20 cellular contexts compared by ENCODE assay signal in genomic region chr22:44888491-44888941, GRCh38.
DNase-seq lines count a peak whose midpoint lies in the region; ATAC-seq, FAIRE-seq and TF ChIP-seq lines count a peak whose summit lies in the region.
"Had no signal": no experiment of that assay in that cellular context is flagged by ENCODE, and none has a peak within 500 bp of the region (broad histone marks: within the 10 kb centered on the region; RNA-seq: fewer than 3 reads in every experiment).

No MANE protein-coding gene starts in this region.

- H3K4me1 Mint-ChIP-seq in H9 (peaks cover 8 to 10% of the 10 kb centered on the region in 2 experiments), endodermal cell (no peaks in the 10 kb centered on the region)
- H3K4me1 Mint-ChIP-seq: CD8-positive, alpha-beta memory T cell had no signal

- H3K9me3 ChIP-seq in H9 (ENCODE audit: control insufficient read depth, low read depth, low read length) (no peaks in the 10 kb centered on the region), endodermal cell (ENCODE audit: control insufficient read depth, low read length) (no peaks in the 10 kb centered on the region), HepG2 (ENCODE audit: low read length) (no peaks in the 10 kb centered on the region), upper lobe of right lung (no peaks in the 10 kb centered on the region), smooth muscle cell (replicated peaks; ENCODE audit: low read depth) (no peaks in the 10 kb centered on the region)
- H3K9me3 ChIP-seq: HAP-1, MG63, SK-N-SH had no signal

- TF ChIP-seq EP300 in HepG2 (IDR thresholded peaks at IDR 0.05; ENCODE audit: low read depth in 2 of 2, low read length in 2 of 2) = no peak
- TF ChIP-seq EP300 in HepG2 (CRISPR knock-in tag; IDR thresholded peaks at IDR 0.05; ENCODE audit: borderline replicate concordance) = no peak

- H3K14ac ChIP-seq in H9 (ENCODE audit: insufficient read depth, low read length) = no peak overlapping the region

- no peak overlapping the region for H2AFZ ChIP-seq in H9 (ENCODE audit: low read length)
- H2AFZ ChIP-seq in HepG2 (ENCODE audit: low read length) = no peak overlapping the region
- no peak overlapping the region for H2AFZ ChIP-seq in smooth muscle cell (ENCODE audit: low read depth)

- H3K9ac ChIP-seq in H9 (ENCODE audit: extremely low read depth, insufficient read length, low read length) (no peak overlapping the region), endodermal cell (ENCODE audit: extremely low read depth, low read length, poor library complexity, severe bottlenecking) (no peak overlapping the region), HepG2 (ENCODE audit: insufficient read depth, low read depth, low read length) (no peak overlapping the region), smooth muscle cell (ENCODE audit: low read depth) (no peak overlapping the region)
- H3K9ac ChIP-seq: SK-N-SH had no signal

- in situ Hi-C loops in HepG2 (cut with HindIII; ENCODE audit: extremely low pct_ligation_motif_present, low pct_unique_long_range_greater_than_20kb) = no loop called here

- H3K4me3 ChIP-seq in endodermal cell (ENCODE audit: low read length) = no peak overlapping the region
- no peak overlapping the region for H3K4me3 ChIP-seq in HepG2 (replicated peaks in 1 of 3; ENCODE audit: insufficient read depth in 1 of 3, low read depth in 2 of 3, low read length in 3 of 3)
- no peak overlapping the region for H3K4me3 ChIP-seq in upper lobe of right lung
- no peak overlapping the region for H3K4me3 ChIP-seq in smooth muscle cell
- H3K4me3 ChIP-seq: HAP-1, MG63 had no signal

- H3K23ac ChIP-seq in H9 (ENCODE audit: insufficient read length, low read depth, low read length) = no peak overlapping the region

- H4K20me1 ChIP-seq in H9 (ENCODE audit: control insufficient read depth, insufficient read depth, insufficient read length) (no peaks in the 10 kb centered on the region), HepG2 (ENCODE audit: insufficient read depth, low read length) (no peaks in the 10 kb centered on the region), smooth muscle cell (ENCODE audit: low read depth) (no peaks in the 10 kb centered on the region)

- H4K8ac ChIP-seq in H9 (replicated peaks; ENCODE audit: insufficient read length, low read depth, low read length) = no peak overlapping the region

- H3K27ac Mint-ChIP-seq in H9 (peak overlapping the region in 2 of 3 experiments; percentile 50 to 61; a peak in 2 of 7 replicates), endodermal cell (peak overlapping the region; percentile 55)
- H3K27ac Mint-ChIP-seq: CD8-positive, alpha-beta memory T cell had no signal

- no peaks in the 10 kb centered on the region for H3K23me2 ChIP-seq in H9 (ENCODE audit: insufficient read length, low read depth, low read length, poor library complexity, severe bottlenecking)

- no peak overlapping the region for H4K91ac ChIP-seq in H9 (ENCODE audit: insufficient read length, low read depth, low read length)

- no peak for ATAC-seq in HepG2
- no peak for ATAC-seq in upper lobe of right lung
- no peak for ATAC-seq in HG02763 (IDR thresholded peaks at IDR 0.05; ENCODE audit: unreplicated experiment)

- POLR2A ChIA-PET in HepG2 (lab: Yijun Ruan, JAX) = no interaction called here

- no peak overlapping the region for H3K27ac ChIP-seq in H9 (ENCODE audit: insufficient read length, low read depth, low read length)
- H3K27ac ChIP-seq in endodermal cell (ENCODE audit: low read depth, low read length) = no peak overlapping the region
- no peak overlapping the region for H3K27ac ChIP-seq in HepG2 (ENCODE audit: extremely low read length, insufficient read depth, low read length)
- H3K27ac ChIP-seq in upper lobe of right lung = no peak overlapping the region
- no peak overlapping the region for H3K27ac ChIP-seq in smooth muscle cell (ENCODE audit: low read depth)

- peak; percentile 82 for DNase-seq in H9
- DNase-seq in endodermal cell = peak; percentile 74
- DNase-seq in HepG2 (ENCODE audit: low spot score) = no peak
- DNase-seq in upper lobe of right lung = peak; percentile 58
- no peak for DNase-seq in HPDE6-E6E7 (ENCODE audit: extremely low spot score)
- DNase-seq in smooth muscle cell (lab: John Stamatoyannopoulos, UW; ENCODE audit: unreplicated experiment) = no peak
- DNase-seq: ACHN; C1 segment of cervical spinal cord; CD8-positive, alpha-beta memory T cell; Kasumi-1; MG63; NCI-H1092; NCI-H146; NCI-H2081 treated with DMSO at 0.1 percent for 48 hours; NCI-H446 treated with DMSO at 0.1 percent for 48 hours; NCI-H69; Right ventricle myocardium superior had no signal

- TF ChIP-seq RAD21 in HepG2 (CRISPR knock-in tag; IDR thresholded peaks at IDR 0.05) = no peak

- H3F3A ChIP-seq in smooth muscle cell (ENCODE audit: low read depth) = no peaks in the 10 kb centered on the region

- H2BK20ac ChIP-seq in H9 (ENCODE audit: low read depth, low read length, poor library complexity, severe bottlenecking) = no peak overlapping the region

- H2AK5ac ChIP-seq in H9 (ENCODE audit: insufficient read length, low read length) = no peak overlapping the region

- H3K18ac ChIP-seq in H9 (ENCODE audit: insufficient read length, low read depth, low read length) = no peak overlapping the region

- H3K79me1 ChIP-seq in H9 (ENCODE audit: insufficient read depth, low read depth, low read length, poor library complexity, severe bottlenecking) = no peaks in the 10 kb centered on the region

- no TSS peak for BruUV-seq in HepG2 (replicated peaks; lab: Mats Ljungman, UMichigan)

- H3K4me2 ChIP-seq in H9 (ENCODE audit: insufficient read depth, insufficient read length, low read length) (no peak overlapping the region), HepG2 (ENCODE audit: low read depth, low read length) (no peak overlapping the region), smooth muscle cell (no peak overlapping the region)
- H3K4me2 ChIP-seq: SK-N-SH had no signal

- CTCF ChIA-PET in HepG2 (lab: Yijun Ruan, JAX; ENCODE audit: low intra/inter-chr PET ratio, low total read pairs) = no interaction called here

- H3K27me3 ChIP-seq in H9 (ENCODE audit: insufficient read depth, low read length) (no peaks in the 10 kb centered on the region), endodermal cell (ENCODE audit: control insufficient read depth, insufficient read depth, low read length, poor library complexity, severe bottlenecking) (no peaks in the 10 kb centered on the region), HepG2 (ENCODE audit: control insufficient read depth in 1 of 2, insufficient read depth in 2 of 2, low read length in 2 of 2) (peaks cover 5 to 21% of the 10 kb centered on the region in 2 experiments; a peak in 4 of 5 replicates), upper lobe of right lung (peaks cover 3% of the 10 kb centered on the region), smooth muscle cell (ENCODE audit: low read depth) (no peaks in the 10 kb centered on the region)
- H3K27me3 ChIP-seq: MG63 had no signal

- TF ChIP-seq CTCF in H9 (conservative IDR thresholded peaks at IDR 0.05) (no peak), endodermal cell (conservative IDR thresholded peaks at IDR 0.05) (no peak), HepG2 (CRISPR knock-in tag; IDR thresholded peaks at IDR 0.05) (no peak), upper lobe of right lung (IDR thresholded peaks at IDR 0.05) (no peak), smooth muscle cell (IDR thresholded peaks at IDR 0.05; ENCODE audit: borderline replicate concordance, insufficient read depth, poor library complexity, severe bottlenecking) (no peak)

- peak overlapping the region in 1 of 2 experiments; percentile 20; a peak in 1 of 5 replicates for H3K4me3 Mint-ChIP-seq in H9
- H3K4me3 Mint-ChIP-seq in endodermal cell = no peak overlapping the region
- H3K4me3 Mint-ChIP-seq: CD8-positive, alpha-beta memory T cell had no signal

- H3K9me3 Mint-ChIP-seq in H9 = no peaks in the 10 kb centered on the region
- no peaks in the 10 kb centered on the region for H3K9me3 Mint-ChIP-seq in endodermal cell
- H3K9me3 Mint-ChIP-seq: CD8-positive, alpha-beta memory T cell had no signal

- H3K36me3 ChIP-seq in endodermal cell (ENCODE audit: control insufficient read depth, insufficient read depth, low read length) (peaks cover 30% of the 10 kb centered on the region), HepG2 (replicated peaks in 1 of 2; ENCODE audit: control insufficient read depth in 1 of 2, insufficient read depth in 2 of 2, low read length in 2 of 2) (no peaks in the 10 kb centered on the region), upper lobe of right lung (no peaks in the 10 kb centered on the region), smooth muscle cell (ENCODE audit: low read depth) (no peaks in the 10 kb centered on the region)
- H3K36me3 ChIP-seq: HAP-1, MG63 had no signal

- no peak overlapping the region for H3K56ac ChIP-seq in H9 (ENCODE audit: insufficient read length, low read depth, low read length)

- no CpG with 5 or more reads among the region's 10 CpGs for WGBS in H9 (ENCODE audit: extremely low coverage, insufficient read length, low lambda C conversion rate)
- WGBS in endodermal cell (ENCODE audit: insufficient coverage in 1 of 2, insufficient read length in 1 of 2), 2 experiments = 82 to 84% methylated on average over 8 to 10 of the region's 10 CpGs
- WGBS in HepG2 (ENCODE audit: low lambda C conversion rate) = 20% methylated on average over 3 of the region's 10 CpGs
- 75% methylated on average over 10 of the region's 10 CpGs for WGBS in smooth muscle cell (ENCODE audit: low lambda C conversion rate)

- H3K27me3 Mint-ChIP-seq in H9 (ENCODE audit: low read depth) (no peaks in the 10 kb centered on the region), endodermal cell (ENCODE audit: insufficient read depth) (no peaks in the 10 kb centered on the region)
- H3K27me3 Mint-ChIP-seq: CD8-positive, alpha-beta memory T cell had no signal

- H2BK15ac ChIP-seq in H9 (ENCODE audit: low read depth, low read length) = no peak overlapping the region

- H3K4me1 ChIP-seq in H9 (ENCODE audit: insufficient read depth, low read length) = no peaks in the 10 kb centered on the region
- no peaks in the 10 kb centered on the region for H3K4me1 ChIP-seq in endodermal cell (ENCODE audit: control insufficient read depth, insufficient read depth, low read length)
- H3K4me1 ChIP-seq in HepG2 (ENCODE audit: insufficient read depth, low read length) = no peaks in the 10 kb centered on the region
- no peaks in the 10 kb centered on the region for H3K4me1 ChIP-seq in upper lobe of right lung
- no peaks in the 10 kb centered on the region for H3K4me1 ChIP-seq in smooth muscle cell (ENCODE audit: low read depth)
- H3K4me1 ChIP-seq: HAP-1 had no signal

- H3K36me3 Mint-ChIP-seq in H9 (ENCODE audit: insufficient read depth in 1 of 3, low read depth in 3 of 3) (peaks cover 6 to 51% (median 24%) of the 10 kb centered on the region in 3 experiments), endodermal cell (ENCODE audit: low read depth) (peaks cover 19% of the 10 kb centered on the region)
- H3K36me3 Mint-ChIP-seq: CD8-positive, alpha-beta memory T cell had no signal

- intact Hi-C loops in HepG2 (cut with micrococcal nuclease; ENCODE audit: unreplicated experiment) (no loop called here), upper lobe of right lung (cut with DNase I) (no loop called here)

- no peak overlapping the region for H4K5ac ChIP-seq in H9 (ENCODE audit: insufficient read length, low read depth, low read length)

- H2BK5ac ChIP-seq in H9 (ENCODE audit: insufficient read length, low read length) = no peak overlapping the region

- no peak overlapping the region for H2BK120ac ChIP-seq in H9 (ENCODE audit: low read depth, low read length, poor library complexity, severe bottlenecking)

- H3K79me2 ChIP-seq in H9 (ENCODE audit: insufficient read depth, low read length) = no peaks in the 10 kb centered on the region
- no peaks in the 10 kb centered on the region for H3K79me2 ChIP-seq in HepG2 (ENCODE audit: insufficient read depth, low read length)
- no peaks in the 10 kb centered on the region for H3K79me2 ChIP-seq in smooth muscle cell (ENCODE audit: low read depth)

- no peak overlapping the region for H2BK12ac ChIP-seq in H9 (ENCODE audit: insufficient read length, low read depth, low read length)

- H3T11ph ChIP-seq in H9 (ENCODE audit: low read length) = no peak overlapping the region

- TF ChIP-seq POLR2A in HepG2 (IDR thresholded peaks at IDR 0.05; ENCODE audit: insufficient read depth in 1 of 2, low read depth in 2 of 2, low read length in 2 of 2) = no peak

- H3K4ac ChIP-seq in H9 (ENCODE audit: low read depth, low read length) = no peak overlapping the region

- FAIRE-seq in HepG2 (lab: Jason Lieb, UNC) = no peak

Comparison
In these comparisons a context has a peak if more than half of its experiments do, and no peak if none do; other contexts are left out.
1. DNase-seq: peak in H9 (single experiment), endodermal cell (single experiment) and upper lobe of right lung (single experiment); none in HepG2 (single experiment), HPDE6-E6E7 (single experiment) and smooth muscle cell (single experiment).